In genomic region chr5:83473344-83474169, GRCh38 we compare ENCODE assay signal across 8 cellular contexts. TPM values are rescaled to one million over a fixed set of nuclear protein-coding genes. Genes with fewer than 3 reads are reported as not detected.
A peak's percentile ranks its signal among the peaks of the same experiment; 100 is the strongest.
DNase-seq lines count a peak whose midpoint lies in the region; ATAC-seq and TF ChIP-seq lines count a peak whose summit lies in the region.

No MANE protein-coding gene starts in this region.

- WGBS in testis, 2 donors = 0 to 1% methylated on average over 24 to 42 of the region's 42 CpGs

- peaks cover 11% of the 10 kb centered on the region for H3K4me1 ChIP-seq in testis

- peak; percentile 66 for ATAC-seq in GM19438 (IDR thresholded peaks at IDR 0.05; ENCODE audit: low read depth, unreplicated experiment)
- ATAC-seq in HG03460 (IDR thresholded peaks at IDR 0.05; ENCODE audit: unreplicated experiment) = peak; percentile 68

- no peak for TF ChIP-seq POLR2A in testis (IDR thresholded peaks at IDR 0.05)

- H3K4me3 ChIP-seq in fibroblast of pulmonary artery (replicated peaks; ENCODE audit: low read depth, low read length) (peak overlapping the region; percentile 85), testis (peak overlapping the region; percentile 60 to 71)

- H3K9me3 ChIP-seq in testis = no peaks in the 10 kb centered on the region

- peak; percentile 67 for DNase-seq in COR-L47 (lab: John Stamatoyannopoulos, UW)
- DNase-seq in NCI-H82 treated with DMSO at 0.1 percent for 48 hours (lab: John Stamatoyannopoulos, UW; ENCODE audit: unreplicated experiment) = peak; percentile 78
- peak; percentile 83 for DNase-seq in activated T-cell treated with anti-CD3 and anti-CD28 coated beads, Interleukin-2, amount 50 U/mL, for 48 hours
- peak; percentile 99 for DNase-seq in fibroblast of pulmonary artery (ENCODE audit: low read depth)
- DNase-seq in myocyte (ENCODE audit: low read depth) = peak; percentile 96
- DNase-seq in testis = peak; percentile 96

- H3K27me3 ChIP-seq in testis = no peaks in the 10 kb centered on the region

- H3K27ac ChIP-seq in testis = peak overlapping the region; percentile 79 to 82

- H3K36me3 ChIP-seq in testis (ENCODE audit: low read depth, missing control alignments) = no peaks in the 10 kb centered on the region

- TF ChIP-seq CTCF in fibroblast of pulmonary artery (IDR thresholded peaks at IDR 0.05; ENCODE audit: low read length, missing control alignments) (peak; percentile 79), testis (IDR thresholded peaks at IDR 0.05) (peak; percentile 81 to 89 (median 85))

- intact Hi-C loops in testis (cut with DNase I; ENCODE audit: low total_unique reads) = no loop called here

RNA-seq across cellular contexts. Expression of gene VCAN, which starts 2.0 kb away (rescaled TPM):
- total RNA-seq in myocyte (137 and 177 TPM in 2 replicates), testis (10 to 100 TPM; 15.7 to 23.4 TPM)
- 120 TPM for polyA plus RNA-seq in myocyte (2012)
- polyA plus RNA-seq in testis (ENCODE audit: insufficient read depth, low read depth, low replicate concordance) = 22.8 TPM

Comparison
In these comparisons a context has a peak if more than half of its experiments do, and no peak if none do; other contexts are left out.
1. Peak in every context shown above with its lines: DNase-seq, ATAC-seq, H3K4me3 ChIP-seq and H3K27ac ChIP-seq.